Comparison of ENCODE assay signal across 8 cellular contexts in the genomic region with DNA sequence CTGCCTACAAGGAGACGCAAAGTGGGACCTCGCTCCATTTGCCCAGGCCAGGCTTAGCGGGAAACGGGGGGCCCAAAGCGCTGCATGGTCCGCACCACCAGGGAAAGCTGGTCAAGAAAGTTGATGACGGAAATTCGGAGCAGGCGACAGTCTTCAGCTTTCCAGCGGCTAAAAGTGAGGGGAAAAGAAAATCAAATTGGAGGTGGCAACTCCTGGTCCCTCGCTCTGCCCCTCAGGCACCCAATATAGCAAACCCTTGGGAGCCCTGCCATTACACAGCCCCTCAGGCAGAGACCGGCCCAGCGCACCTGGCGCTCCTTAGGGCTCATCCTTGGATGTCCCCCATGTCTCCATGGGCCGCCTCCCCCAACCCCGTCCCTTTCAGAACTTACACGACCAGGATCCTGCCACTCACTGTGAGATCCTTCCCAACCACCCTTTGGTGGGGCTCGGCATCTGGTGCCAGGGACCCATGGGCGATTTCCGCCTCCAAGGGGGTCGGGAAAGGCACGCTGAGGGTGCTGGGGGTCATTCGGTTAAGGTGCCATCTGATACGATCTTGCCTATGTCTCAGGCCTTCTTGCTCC. TPM values are rescaled to one million over a fixed set of nuclear protein-coding genes. Genes with fewer than 3 reads are reported as not detected.
DNase-seq lines count a peak whose midpoint lies in the region; ATAC-seq, FAIRE-seq and TF ChIP-seq lines count a peak whose summit lies in the region.

No MANE protein-coding gene starts in this region.

- H3K9me3 Mint-ChIP-seq in activated naive CD4-positive, alpha-beta T cell treated with anti-CD3 and anti-CD28 coated beads for 36 hours, result no peaks in the 10 kb centered on the region

- H3K27ac ChIP-seq in ascending aorta (peak overlapping the region; percentile 73 to 74), lower lobe of right lung (peak overlapping the region; percentile 82), upper lobe of right lung (peak overlapping the region; percentile 80)

- H3K9me3 ChIP-seq in ascending aorta (no peaks in the 10 kb centered on the region), lower lobe of right lung (no peaks in the 10 kb centered on the region), upper lobe of right lung (no peaks in the 10 kb centered on the region)

- no peaks in the 10 kb centered on the region for H3K27me3 ChIP-seq in ascending aorta
- no peaks in the 10 kb centered on the region for H3K27me3 ChIP-seq in lower lobe of right lung (ENCODE audit: low read depth)
- H3K27me3 ChIP-seq in upper lobe of right lung, result no peaks in the 10 kb centered on the region

- no peaks in the 10 kb centered on the region for H3K27me3 Mint-ChIP-seq in activated naive CD4-positive, alpha-beta T cell treated with anti-CD3 and anti-CD28 coated beads for 36 hours (ENCODE audit: low read depth)

- H3K4me1 ChIP-seq in ascending aorta (no peaks in the 10 kb centered on the region), lower lobe of right lung (peaks cover 8% of the 10 kb centered on the region), upper lobe of right lung (no peaks in the 10 kb centered on the region)

- H3K27ac Mint-ChIP-seq in activated naive CD4-positive, alpha-beta T cell treated with anti-CD3 and anti-CD28 coated beads for 36 hours, result peak overlapping the region; percentile 66

- TF ChIP-seq CTCF in ascending aorta (IDR thresholded peaks at IDR 0.05), result no peak
- no peak for TF ChIP-seq CTCF in lower lobe of right lung (IDR thresholded peaks at IDR 0.05)
- TF ChIP-seq CTCF in upper lobe of right lung (IDR thresholded peaks at IDR 0.05), result no peak

- CTCF ChIA-PET in activated naive CD4-positive, alpha-beta T cell treated with anti-CD3 and anti-CD28 coated beads for 36 hours (lab: Charles Lee), result interaction anchor here (0.6 kb wide), 1 partner anchor 17 kb away, joined by 3 read pairs; no protein-coding TSS in a partner anchor

- H3K36me3 ChIP-seq in ascending aorta, result peaks cover 0 to 2% of the 10 kb centered on the region in 2 donors
- peaks cover 3% of the 10 kb centered on the region for H3K36me3 ChIP-seq in lower lobe of right lung
- no peaks in the 10 kb centered on the region for H3K36me3 ChIP-seq in upper lobe of right lung

- peak overlapping the region; percentile 83 for H3K4me3 Mint-ChIP-seq in activated naive CD4-positive, alpha-beta T cell treated with anti-CD3 and anti-CD28 coated beads for 36 hours

- ATAC-seq in lower lobe of right lung (no peak), upper lobe of right lung (no peak), GM21390 (IDR thresholded peaks at IDR 0.05; ENCODE audit: unreplicated experiment) (no peak)

- H3K4me1 Mint-ChIP-seq in activated naive CD4-positive, alpha-beta T cell treated with anti-CD3 and anti-CD28 coated beads for 36 hours (ENCODE audit: low read depth), result peaks cover 24% of the 10 kb centered on the region

- peak overlapping the region; percentile 57 to 69 for H3K4me3 ChIP-seq in ascending aorta
- peak overlapping the region; percentile 57 for H3K4me3 ChIP-seq in lower lobe of right lung
- peak overlapping the region; percentile 51 for H3K4me3 ChIP-seq in upper lobe of right lung

- no peak for FAIRE-seq in RCC 7860 (lab: Jason Lieb, UNC)

- peaks cover 1% of the 10 kb centered on the region for H3K36me3 Mint-ChIP-seq in activated naive CD4-positive, alpha-beta T cell treated with anti-CD3 and anti-CD28 coated beads for 36 hours (ENCODE audit: low read depth)

- no peak for DNase-seq in activated naive CD4-positive, alpha-beta T cell treated with anti-CD3 and anti-CD28 coated beads for 36 hours
- no peak for DNase-seq in activated naive CD4-positive, alpha-beta T cell treated with anti-CD3 and anti-CD28 coated beads, Interleukin-2, amount 50 U/mL, for 16 hours
- DNase-seq in ascending aorta (ENCODE audit: low spot score in 2 of 2) (no peak), lower lobe of right lung (no peak), upper lobe of right lung (peak; percentile 57), RCC 7860 (ENCODE audit: low spot score) (no peak), NCI-H774 (lab: John Stamatoyannopoulos, UW) (no peak)

- intact Hi-C loops in activated naive CD4-positive, alpha-beta T cell treated with anti-CD3 and anti-CD28 coated beads for 36 hours (cut with micrococcal nuclease), result loop anchor here (1.0 to 5.0 kb wide), 7 partner anchors 19 to 506 kb away; partner anchors contain the start of genes ATP6AP1, FAM3A, FAM50A and HCFC1
- intact Hi-C loops in ascending aorta (cut with DNase I) (loop anchor here (1.0 to 5.0 kb wide), 3 partner anchors 36 to 66 kb away; partner anchors contain the start of genes ATP6AP1, FAM50A and TAFAZZIN), lower lobe of right lung (cut with DNase I) (no loop called here), upper lobe of right lung (cut with DNase I) (no loop called here)

RNA-seq across cellular contexts. Expression of gene LAGE3, which starts 1.1 kb away (rescaled TPM):
- total RNA-seq in activated naive CD4-positive, alpha-beta T cell treated with anti-CD3 and anti-CD28 coated beads for 36 hours, result 10 to 100 TPM; 42.3 to 42.8 TPM
- total RNA-seq in ascending aorta (52.0 TPM), lower lobe of right lung (20.4 TPM), upper lobe of right lung (15.1 TPM)

RNA-seq across cellular contexts. Expression of gene UBL4A, which starts 8.4 kb away (rescaled TPM):
- 10 to 100 TPM; 37.4 to 38.2 TPM for total RNA-seq in activated naive CD4-positive, alpha-beta T cell treated with anti-CD3 and anti-CD28 coated beads for 36 hours
- total RNA-seq in ascending aorta (127 TPM), lower lobe of right lung (34.0 TPM), upper lobe of right lung (33.8 TPM)

RNA-seq across cellular contexts. Expression of gene SLC10A3, which starts 12.4 kb away (rescaled TPM):
- 1 to 10 TPM; 6.7 to 6.9 TPM for total RNA-seq in activated naive CD4-positive, alpha-beta T cell treated with anti-CD3 and anti-CD28 coated beads for 36 hours
- total RNA-seq in ascending aorta, result 66.2 TPM
- 20.2 TPM for total RNA-seq in lower lobe of right lung
- total RNA-seq in upper lobe of right lung, result 23.7 TPM

RNA-seq across cellular contexts. Expression of gene PLXNA3, which starts 19.9 kb away (rescaled TPM):
- 1 to 10 TPM; 5.9 to 7.6 TPM for total RNA-seq in activated naive CD4-positive, alpha-beta T cell treated with anti-CD3 and anti-CD28 coated beads for 36 hours
- total RNA-seq in ascending aorta (10.0 TPM), lower lobe of right lung (49.0 TPM), upper lobe of right lung (49.0 TPM)

RNA-seq across cellular contexts. Expression of gene FAM50A, which starts 34.0 kb away (rescaled TPM):
- total RNA-seq in activated naive CD4-positive, alpha-beta T cell treated with anti-CD3 and anti-CD28 coated beads for 36 hours, result 10 to 100 TPM; 39.7 to 43.7 TPM
- total RNA-seq in ascending aorta (52.4 TPM), lower lobe of right lung (77.5 TPM), upper lobe of right lung (82.0 TPM)

Comparison
In these comparisons a context has a peak if more than half of its experiments do, and no peak if none do; other contexts are left out.
1. intact Hi-C loops: an anchor here in activated naive CD4-positive, alpha-beta T cell treated with anti-CD3 and anti-CD28 coated beads for 36 hours (1.0 to 5.0 kb wide) and ascending aorta (1.0 to 5.0 kb wide); none called in lower lobe of right lung and upper lobe of right lung.